In genomic region chr19:42276284-42276683, GRCh38 we compare ENCODE assay signal across 12 cellular contexts. TPM values are rescaled to one million over a fixed set of nuclear protein-coding genes. Genes with fewer than 3 reads are reported as not detected.
A peak's percentile ranks its signal among the peaks of the same experiment; 100 is the strongest.
DNase-seq lines count a peak whose midpoint lies in the region; ATAC-seq, FAIRE-seq and TF ChIP-seq lines count a peak whose summit lies in the region.
"Had no signal": no experiment of that assay in that cellular context is flagged by ENCODE, and none has a peak within 500 bp of the region (broad histone marks: within the 10 kb centered on the region; RNA-seq: fewer than 3 reads in every experiment).

No MANE protein-coding gene starts in this region.

- TF ChIP-seq EP300 in A549 (IDR thresholded peaks at IDR 0.05): no peak

- no peak for TF ChIP-seq POLR2A in A549 (IDR thresholded peaks at IDR 0.05; ENCODE audit: low read length)

- no peaks in the 10 kb centered on the region for H3K9me3 Mint-ChIP-seq in CD8-positive, alpha-beta memory T cell
- H3K9me3 Mint-ChIP-seq in activated naive CD8-positive, alpha-beta T cell treated with anti-CD3 and anti-CD28 coated beads, Interleukin-2, amount 50 U/mL, for 24 hours: no peaks in the 10 kb centered on the region
- H3K9me3 Mint-ChIP-seq in mesothelial cell of epicardium: no peaks in the 10 kb centered on the region

- peaks cover 0 to 5% of the 10 kb centered on the region in 2 donors for H3K27me3 Mint-ChIP-seq in CD8-positive, alpha-beta memory T cell
- no peaks in the 10 kb centered on the region for H3K27me3 Mint-ChIP-seq in activated naive CD8-positive, alpha-beta T cell treated with anti-CD3 and anti-CD28 coated beads, Interleukin-2, amount 50 U/mL, for 24 hours
- H3K27me3 Mint-ChIP-seq in mesothelial cell of epicardium (ENCODE audit: low read depth): no peaks in the 10 kb centered on the region

- H3K9me3 ChIP-seq in A549: no peaks in the 10 kb centered on the region
- no peaks in the 10 kb centered on the region for H3K9me3 ChIP-seq in CD8-positive, alpha-beta memory T cell (ENCODE audit: low read length)

- no peak for ATAC-seq in A549
- ATAC-seq in activated naive CD8-positive, alpha-beta T cell treated with anti-CD3 and anti-CD28 coated beads, Interleukin-2, amount 50 U/mL, for 24 hours: no peak

- H3K4me1 ChIP-seq in A549: peaks cover 29% of the 10 kb centered on the region
- peaks cover 37% of the 10 kb centered on the region for H3K4me1 ChIP-seq in CD8-positive, alpha-beta memory T cell (ENCODE audit: insufficient read depth, low read length)

- peak overlapping the region in 7 of 8 donors; percentile 36 to 91 (median 76) for H3K27ac Mint-ChIP-seq in CD8-positive, alpha-beta memory T cell
- peak overlapping the region; percentile 26 for H3K27ac Mint-ChIP-seq in activated naive CD8-positive, alpha-beta T cell treated with anti-CD3 and anti-CD28 coated beads, Interleukin-2, amount 50 U/mL, for 24 hours
- H3K27ac Mint-ChIP-seq in mesothelial cell of epicardium: no peak overlapping the region

- no peak for TF ChIP-seq CTCF in A549 (IDR thresholded peaks at IDR 0.05)
- TF ChIP-seq CTCF in mesothelial cell of epicardium (IDR thresholded peaks at IDR 0.05; ENCODE audit: unreplicated experiment): no peak

- peaks cover 6% of the 10 kb centered on the region for H3K36me3 ChIP-seq in CD8-positive, alpha-beta memory T cell (ENCODE audit: insufficient read depth, low read length)

- WGBS in A549 (ENCODE audit: missing lambda C conversion rate): 85% methylated on average over 3 of the region's 3 CpGs

- peak overlapping the region in 4 of 7 donors; percentile 1 to 67 (median 50) for H3K4me3 Mint-ChIP-seq in CD8-positive, alpha-beta memory T cell
- H3K4me3 Mint-ChIP-seq in activated naive CD8-positive, alpha-beta T cell treated with anti-CD3 and anti-CD28 coated beads, Interleukin-2, amount 50 U/mL, for 24 hours: no peak overlapping the region
- no peak overlapping the region for H3K4me3 Mint-ChIP-seq in mesothelial cell of epicardium

- no peak overlapping the region for H3K27ac ChIP-seq in A549
- H3K27ac ChIP-seq in CD8-positive, alpha-beta memory T cell (ENCODE audit: low read depth, low read length): no peak overlapping the region

- H3K27me3 ChIP-seq in CD8-positive, alpha-beta memory T cell (ENCODE audit: insufficient read depth, low read length, poor library complexity, severe bottlenecking): no peaks in the 10 kb centered on the region

- FAIRE-seq in A549 (lab: Jason Lieb, UNC): peak; percentile 23

- DNase-seq in A549 (ENCODE audit: low read depth in 1 of 2, low spot score in 1 of 2): no peak
- DNase-seq in CD8-positive, alpha-beta memory T cell: no peak
- no peak for DNase-seq in activated naive CD8-positive, alpha-beta T cell treated with anti-CD3 and anti-CD28 coated beads, Interleukin-2, amount 50 U/mL, for 24 hours
- peak; percentile 25 for DNase-seq in myocyte (ENCODE audit: low read depth)
- no peak for DNase-seq in HK-2 (ENCODE audit: unreplicated experiment)
- no peak for DNase-seq in NCI-H2081 (lab: John Stamatoyannopoulos, UW)
- DNase-seq in NOMO-1 treated with dmso at 0.1 percent for 144 hours (lab: John Stamatoyannopoulos, UW; ENCODE audit: unreplicated experiment): no peak
- no peak for DNase-seq in mesothelial cell of epicardium (ENCODE audit: low spot score in 2 of 2, unreplicated experiment in 2 of 2)
- DNase-seq: activated gamma-delta T cell, cortex of kidney, NCI-H2171, nucleus accumbens had no signal

- CTCF ChIA-PET in A549 (lab: Yijun Ruan, JAX): interaction anchor here (1.2 to 14.6 kb wide), 4 partner anchors 9 to 143 kb away, joined by 5 to 373 read pairs (median 114); partner anchors contain the start of gene GSK3A
- CTCF ChIA-PET in CD8-positive, alpha-beta memory T cell (lab: Charles Lee): interaction anchor here (5.9 kb wide), 1 partner anchor 32 kb away, joined by 72 read pairs; the partner anchor contains the start of gene GSK3A

- TF ChIP-seq RAD21 in A549 (conservative IDR thresholded peaks at IDR 0.05 in 1 of 2, IDR thresholded peaks at IDR 0.05 in 1 of 2): no peak

- POLR2A ChIA-PET in A549 (lab: Yijun Ruan, JAX): no interaction called here
- POLR2A ChIA-PET in CD8-positive, alpha-beta memory T cell (lab: Charles Lee): no interaction called here

- H3K4me3 ChIP-seq in A549: no peak overlapping the region
- no peak overlapping the region for H3K4me3 ChIP-seq in CD8-positive, alpha-beta memory T cell (ENCODE audit: low read length)

- H3K4me1 Mint-ChIP-seq in CD8-positive, alpha-beta memory T cell: peaks cover 34 to 54% (median 36%) of the 10 kb centered on the region in 3 donors
- H3K4me1 Mint-ChIP-seq in activated naive CD8-positive, alpha-beta T cell treated with anti-CD3 and anti-CD28 coated beads, Interleukin-2, amount 50 U/mL, for 24 hours: peaks cover 51% of the 10 kb centered on the region
- H3K4me1 Mint-ChIP-seq in mesothelial cell of epicardium: peaks cover 34% of the 10 kb centered on the region

- H3K36me3 Mint-ChIP-seq in CD8-positive, alpha-beta memory T cell: peaks cover 4 to 33% (median 6%) of the 10 kb centered on the region in 3 donors
- peaks cover 8% of the 10 kb centered on the region for H3K36me3 Mint-ChIP-seq in activated naive CD8-positive, alpha-beta T cell treated with anti-CD3 and anti-CD28 coated beads, Interleukin-2, amount 50 U/mL, for 24 hours (ENCODE audit: low read depth)
- peaks cover 18% of the 10 kb centered on the region for H3K36me3 Mint-ChIP-seq in mesothelial cell of epicardium

- no peak overlapping the region for H3K4me2 ChIP-seq in A549

TF ChIP-seq in A549, 52 proteins besides CTCF, POLR2A, EP300 and RAD21:
- TF ChIP-seq CBX8 (IDR thresholded peaks at IDR 0.05) (no peak), MAX (IDR thresholded peaks at IDR 0.05) (no peak), ZNF302 (CRISPR knock-in tag; IDR thresholded peaks at IDR 0.05) (no peak), NR3C1 (IDR thresholded peaks at IDR 0.05) (no peak), KDM5A (IDR thresholded peaks at IDR 0.05) (no peak), ESRRA (IDR thresholded peaks at IDR 0.05; ENCODE audit: borderline replicate concordance, low read length) (no peak)

RNA-seq across cellular contexts. Expression of gene CIC, which starts 7.2 kb away (rescaled TPM):
- 7.2 and 7.7 TPM in 2 replicates for polyA plus RNA-seq in A549 (2011; rRNA removed)
- 26.8 and 35.8 TPM in 2 replicates for polyA plus RNA-seq in A549 (2012; cell fraction: cytosol; rRNA removed)
- 69.9 and 100.0 TPM in 2 replicates for polyA plus RNA-seq in A549 (2012; cell fraction: nucleus; rRNA removed)
- 46.8 to 56.4 TPM (median 53.1 TPM) in 3 replicates for polyA plus RNA-seq in A549 (2017; fragmentation: RNase III; extraction: RNeasy Plus Mini Kit Qiagen cat#74134 plus additional on column Dnase treatment)
- 7.0 and 11.0 TPM in 2 replicates for polyA minus RNA-seq in A549 (2011; rRNA and poly(A)+ RNA removed)
- 10 to 100 TPM; 53.9 to 60.4 TPM for total RNA-seq in CD8-positive, alpha-beta memory T cell
- 2.7 TPM for polyA plus RNA-seq in CD8-positive, alpha-beta memory T cell
- total RNA-seq in myocyte: 38.8 and 49.0 TPM in 2 replicates
- polyA plus RNA-seq in myocyte (2012): 55.5 TPM
- total RNA-seq in mesothelial cell of epicardium: 84.0 to 90.9 TPM (median 90.8 TPM) in 3 replicates

RNA-seq across cellular contexts. Expression of gene ERF, which starts 21.4 kb away (rescaled TPM):
- polyA plus RNA-seq in A549 (2011; rRNA removed): 71.9 and 103 TPM in 2 replicates
- 115 and 150 TPM in 2 replicates for polyA plus RNA-seq in A549 (2012; cell fraction: cytosol; rRNA removed)
- polyA plus RNA-seq in A549 (2012; cell fraction: nucleus; rRNA removed): 307 and 352 TPM in 2 replicates
- 107 to 123 TPM (median 120 TPM) in 3 replicates for polyA plus RNA-seq in A549 (2017; fragmentation: RNase III; extraction: RNeasy Plus Mini Kit Qiagen cat#74134 plus additional on column Dnase treatment)
- polyA minus RNA-seq in A549 (2011; rRNA and poly(A)+ RNA removed): 113 and 120 TPM in 2 replicates
- total RNA-seq in CD8-positive, alpha-beta memory T cell: 10 to 100 TPM; 58.7 to 64.7 TPM
- 5.1 TPM for polyA plus RNA-seq in CD8-positive, alpha-beta memory T cell
- total RNA-seq in myocyte: 44.6 and 55.2 TPM in 2 replicates
- polyA plus RNA-seq in myocyte (2012): 65.4 TPM
- total RNA-seq in mesothelial cell of epicardium: 90.4 to 106 TPM (median 92.1 TPM) in 3 replicates

RNA-seq across cellular contexts. Expression of gene PRR19, which starts 25.6 kb away (rescaled TPM):
- polyA plus RNA-seq in A549 (2011; rRNA removed): 1.1 and 1.3 TPM in 2 replicates
- 2.7 and 3.7 TPM in 2 replicates for polyA plus RNA-seq in A549 (2012; cell fraction: cytosol; rRNA removed)
- 3.5 and 5.2 TPM in 2 replicates for polyA plus RNA-seq in A549 (2012; cell fraction: nucleus; rRNA removed)
- polyA plus RNA-seq in A549 (2017; fragmentation: RNase III; extraction: RNeasy Plus Mini Kit Qiagen cat#74134 plus additional on column Dnase treatment): 3.4 to 4.5 TPM (median 4.2 TPM) in 3 replicates
- polyA minus RNA-seq in A549 (2011; rRNA and poly(A)+ RNA removed): 0.50 and 1.2 TPM in 2 replicates
- 1 to 10 TPM in 1 of 2 experiments, under 1 TPM in 1; 0.73 to 1.0 TPM for total RNA-seq in CD8-positive, alpha-beta memory T cell
- 0.64 TPM for polyA plus RNA-seq in CD8-positive, alpha-beta memory T cell
- total RNA-seq in myocyte: 1.1 and 2.6 TPM in 2 replicates
- 0.66 TPM for polyA plus RNA-seq in myocyte (2012)
- 1.3 to 2.0 TPM (median 1.7 TPM) in 3 replicates for total RNA-seq in mesothelial cell of epicardium

RNA-seq across cellular contexts. Expression of gene PAFAH1B3, which starts 26.1 kb away (rescaled TPM):
- 79.7 and 101 TPM in 2 replicates for polyA plus RNA-seq in A549 (2011; rRNA removed)
- polyA plus RNA-seq in A549 (2012; cell fraction: cytosol; rRNA removed): 268 and 299 TPM in 2 replicates
- polyA plus RNA-seq in A549 (2012; cell fraction: nucleus; rRNA removed): 241 and 275 TPM in 2 replicates
- polyA plus RNA-seq in A549 (2017; fragmentation: RNase III; extraction: RNeasy Plus Mini Kit Qiagen cat#74134 plus additional on column Dnase treatment): 135 to 151 TPM (median 144 TPM) in 3 replicates
- polyA minus RNA-seq in A549 (2011; rRNA and poly(A)+ RNA removed): 179 and 227 TPM in 2 replicates
- 10 to 100 TPM; 48.1 to 48.9 TPM for total RNA-seq in CD8-positive, alpha-beta memory T cell
- 36.9 TPM for polyA plus RNA-seq in CD8-positive, alpha-beta memory T cell
- total RNA-seq in myocyte: 21.7 and 29.1 TPM in 2 replicates
- polyA plus RNA-seq in myocyte (2012): 14.9 TPM
- 81.2 to 91.0 TPM (median 88.5 TPM) in 3 replicates for total RNA-seq in mesothelial cell of epicardium

RNA-seq across cellular contexts. Expression of gene GSK3A, which starts 33.9 kb away (rescaled TPM):
- polyA plus RNA-seq in A549 (2011; rRNA removed) (55.2 and 79.7 TPM in 2 replicates), A549 (2017; fragmentation: RNase III; extraction: RNeasy Plus Mini Kit Qiagen cat#74134 plus additional on column Dnase treatment) (81.0 to 85.1 TPM (median 84.0 TPM) in 3 replicates)
- 82.6 and 118 TPM in 2 replicates for polyA plus RNA-seq in A549 (2012; cell fraction: cytosol; rRNA removed)
- polyA plus RNA-seq in A549 (2012; cell fraction: nucleus; rRNA removed): 80.7 and 99.8 TPM in 2 replicates
- polyA minus RNA-seq in A549 (2011; rRNA and poly(A)+ RNA removed): 69.2 and 87.0 TPM in 2 replicates
- total RNA-seq in CD8-positive, alpha-beta memory T cell: 10 to 100 TPM; 52.9 to 53.5 TPM
- 23.8 TPM for polyA plus RNA-seq in CD8-positive, alpha-beta memory T cell
- total RNA-seq in myocyte (30.5 and 35.0 TPM in 2 replicates), mesothelial cell of epicardium (42.9 to 45.5 TPM (median 44.6 TPM) in 3 replicates)
- polyA plus RNA-seq in myocyte (2012): 54.0 TPM

Comparison
In these comparisons a context has a peak if more than half of its experiments do, and no peak if none do; other contexts are left out.
1. H3K4me3 Mint-ChIP-seq: peak in CD8-positive, alpha-beta memory T cell (4 of 7); none in activated naive CD8-positive, alpha-beta T cell treated with anti-CD3 and anti-CD28 coated beads, Interleukin-2, amount 50 U/mL, for 24 hours (single experiment) and mesothelial cell of epicardium (single experiment).